ENCODE assay signal across 13 cellular contexts in the genomic region with DNA sequence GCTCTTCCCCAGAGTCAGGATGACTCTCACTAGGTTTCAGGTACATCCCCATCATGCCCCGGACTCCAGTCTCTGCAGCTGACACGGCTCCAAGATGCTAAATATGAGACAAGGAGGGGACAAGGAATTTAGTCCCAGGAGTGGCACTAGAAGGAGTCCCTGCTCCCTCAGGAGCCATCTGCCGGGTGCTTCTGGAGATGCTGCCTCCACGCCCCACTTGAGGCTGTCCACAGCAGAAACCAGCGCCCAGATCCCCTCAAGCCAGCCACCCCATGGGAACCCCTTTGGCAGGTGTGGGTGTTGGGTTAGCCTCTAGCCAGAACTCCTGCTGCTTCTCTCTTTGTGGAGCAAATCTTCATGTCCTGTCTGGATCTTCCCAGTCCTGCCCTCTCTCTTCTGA.
"Had no signal": no experiment of that assay in that cellular context is flagged by ENCODE, and none has a peak within 500 bp of the region (broad histone marks: within the 10 kb centered on the region; RNA-seq: fewer than 3 reads in every experiment).

No MANE protein-coding gene starts in this region.

- H3K27me3 ChIP-seq: body of pancreas, ovary, stomach, thyroid gland had no signal

- ATAC-seq: body of pancreas had no signal

- H3K4me1 Mint-ChIP-seq: activated naive CD4-positive, alpha-beta T cell treated with anti-CD3 and anti-CD28 coated beads, Interleukin-2, amount 50 U/mL, for 24 hours; central memory CD8-positive, alpha-beta T cell had no signal

- H3K27ac Mint-ChIP-seq: activated naive CD4-positive, alpha-beta T cell treated with anti-CD3 and anti-CD28 coated beads, Interleukin-2, amount 50 U/mL, for 24 hours; endodermal cell; T-helper 1 cell treated with Interleukin-12 subunit alpha and Interleukin-12 subunit beta and Interleukin-4 antibody, amounts not matched to agents 30 μg/mL and 1 μg/mL, for 36 hours had no signal

- H3K9me3 ChIP-seq: body of pancreas, ovary, stomach, thyroid gland had no signal

- H3K4me1 ChIP-seq: thyroid gland had no signal

- H3K4me3 Mint-ChIP-seq: activated naive CD4-positive, alpha-beta T cell treated with anti-CD3 and anti-CD28 coated beads, Interleukin-2, amount 50 U/mL, for 24 hours; central memory CD8-positive, alpha-beta T cell; endodermal cell; T-helper 1 cell treated with Interleukin-12 subunit alpha and Interleukin-12 subunit beta and Interleukin-4 antibody, amounts not matched to agents 30 μg/mL and 1 μg/mL, for 36 hours had no signal

- H3K4me3 ChIP-seq: body of pancreas, ovary, stomach, thyroid gland had no signal

- DNase-seq: activated CD4-positive, alpha-beta T cell treated with anti-CD3 and anti-CD28 coated beads, Interleukin-2, amount 50 U/mL, for 1 hour; activated T-cell treated with anti-CD3 and anti-CD28 coated beads for 4 hours; body of pancreas; glutamatergic neuron; ovary; stimulated activated CD4-positive, alpha-beta T cell treated with anti-CD3 and anti-CD28 coated beads, Interleukin-15, amount 100 ng/mL, for 24 hours; stimulated activated CD4-positive, alpha-beta T cell treated with anti-CD3 and anti-CD28 coated beads, Interleukin-4, amount 100 ng/mL, for 24 hours; stomach; thyroid gland had no signal

- H3K9me3 Mint-ChIP-seq: activated naive CD4-positive, alpha-beta T cell treated with anti-CD3 and anti-CD28 coated beads, Interleukin-2, amount 50 U/mL, for 24 hours; central memory CD8-positive, alpha-beta T cell; endodermal cell; T-helper 1 cell treated with Interleukin-12 subunit alpha and Interleukin-12 subunit beta and Interleukin-4 antibody, amounts not matched to agents 30 μg/mL and 1 μg/mL, for 36 hours had no signal

- H3K36me3 ChIP-seq: ovary, stomach, thyroid gland had no signal

- H3K27ac ChIP-seq: body of pancreas, ovary, stomach, thyroid gland had no signal

- H3K36me3 Mint-ChIP-seq: activated naive CD4-positive, alpha-beta T cell treated with anti-CD3 and anti-CD28 coated beads, Interleukin-2, amount 50 U/mL, for 24 hours had no signal
